8 cellular contexts compared by ENCODE assay signal in genomic region chr17:7234100-7235012, GRCh38. TPM values are rescaled to one million over a fixed set of nuclear protein-coding genes. Genes with fewer than 3 reads are reported as not detected.
DNase-seq lines count a peak whose midpoint lies in the region; ATAC-seq and TF ChIP-seq lines count a peak whose summit lies in the region.

DVL2 (minus strand) TSS chr17:7234517; CDS start chr17:7234262, 255 bp downstream.

- peak; percentile 86 for DNase-seq in D341Med (ENCODE audit: low spot score)
- peak; percentile 92 for DNase-seq in Jurkat, Clone E6-1 (ENCODE audit: low read depth, low spot score)
- DNase-seq in Peyer's patch, result peak; percentile 96 to 98 (median 98)
- peak; percentile 93 for DNase-seq in activated T-cell treated with anti-CD3 and anti-CD28 coated beads, Interleukin-2, amount 50 U/mL, for 4 hours
- peak; percentile 97 for DNase-seq in erythroblast (lab: John Stamatoyannopoulos, UW)
- peak; percentile 96 for DNase-seq in stimulated activated CD8-positive, alpha-beta memory T cell treated with anti-CD3 and anti-CD28 coated beads, Interleukin-4, amount 100 ng/mL, for 48 hours

- peak within 1 kb of the TSS; percentile 74 to 96 (median 90) for H3K27ac ChIP-seq in Peyer's patch

- peak within 1 kb of the TSS; percentile 74 for H3K4me3 ChIP-seq in Jurkat, Clone E6-1 (ENCODE audit: low read length)
- H3K4me3 ChIP-seq in Peyer's patch (peak within 1 kb of the TSS; percentile 76 to 91 (median 90)), mucosa of stomach (ENCODE audit: low read length) (peak within 1 kb of the TSS; percentile 92)

- H3K4me1 ChIP-seq in Peyer's patch, result peaks cover 0 to 41% (median 11%) of the 10 kb centered on the region in 4 donors
- peaks cover 28% of the 10 kb centered on the region for H3K4me1 ChIP-seq in mucosa of stomach (ENCODE audit: control insufficient read depth, insufficient read depth, low read length)

- peak in 1 of 6 experiments; percentile 18 for TF ChIP-seq CTCF in Peyer's patch (IDR thresholded peaks at IDR 0.05)

- H3K9me3 ChIP-seq in Peyer's patch (no peaks in the 10 kb centered on the region), mucosa of stomach (ENCODE audit: control insufficient read depth, low read length) (no peaks in the 10 kb centered on the region)

- no peaks in the 10 kb centered on the region for H3K27me3 Mint-ChIP-seq in activated T-cell treated with anti-CD3 and anti-CD28 coated beads, Interleukin-2, amount 50 U/mL, for 4 hours (ENCODE audit: low read depth)

- TF ChIP-seq POLR2A in Peyer's patch (IDR thresholded peaks at IDR 0.05), result peak; percentile 73 to 77
- TF ChIP-seq POLR2A in erythroblast (IDR thresholded peaks at IDR 0.05; ENCODE audit: low read length), result peak; percentile 92

- H3K4me3 Mint-ChIP-seq in activated T-cell treated with anti-CD3 and anti-CD28 coated beads, Interleukin-2, amount 50 U/mL, for 4 hours, result peak within 1 kb of the TSS; percentile 91

- H3K9me3 Mint-ChIP-seq in activated T-cell treated with anti-CD3 and anti-CD28 coated beads, Interleukin-2, amount 50 U/mL, for 4 hours, result no peaks in the 10 kb centered on the region

- H3K4me1 Mint-ChIP-seq in activated T-cell treated with anti-CD3 and anti-CD28 coated beads, Interleukin-2, amount 50 U/mL, for 4 hours (ENCODE audit: low read depth), result peaks cover 49% of the 10 kb centered on the region

- ATAC-seq in GM21528 (IDR thresholded peaks at IDR 0.05; ENCODE audit: low FRiP score, unreplicated experiment), result peak; percentile 53
- peak; percentile 47 to 54 for ATAC-seq in activated T-cell treated with anti-CD3 and anti-CD28 coated beads, Interleukin-2, amount 50 U/mL, for 4 hours

- H3K36me3 Mint-ChIP-seq in activated T-cell treated with anti-CD3 and anti-CD28 coated beads, Interleukin-2, amount 50 U/mL, for 4 hours (ENCODE audit: insufficient read depth), result peaks cover 20% of the 10 kb centered on the region

- H3K27me3 ChIP-seq in Peyer's patch, result no peaks in the 10 kb centered on the region
- no peaks in the 10 kb centered on the region for H3K27me3 ChIP-seq in mucosa of stomach (ENCODE audit: control insufficient read depth, insufficient read depth, low read length)

- H3K36me3 ChIP-seq in Peyer's patch (peaks cover 0 to 34% (median 0%) of the 10 kb centered on the region in 3 donors), mucosa of stomach (ENCODE audit: control insufficient read depth, insufficient read depth, low read length) (peaks cover 5% of the 10 kb centered on the region)

- peak within 1 kb of the TSS; percentile 80 for H3K9ac ChIP-seq in mucosa of stomach (ENCODE audit: low read length)

RNA-seq across cellular contexts. Expression of gene DVL2, which starts in this region (rescaled TPM):
- polyA plus RNA-seq in Jurkat, Clone E6-1 (2012; ENCODE audit: insufficient read depth, insufficient read length), result 61.9 TPM
- total RNA-seq in Peyer's patch, result 10 to 100 TPM; 42.1 to 61.9 (median 50.1) TPM
- 10 to 100 TPM; 62.9 to 65.3 (median 63.2) TPM for total RNA-seq in activated T-cell treated with anti-CD3 and anti-CD28 coated beads, Interleukin-2, amount 50 U/mL, for 4 hours

Comparison
In these comparisons a context has a peak if more than half of its experiments do, and no peak if none do; other contexts are left out.
1. Peak in every context shown above with its lines: DNase-seq, ATAC-seq, H3K4me3 ChIP-seq and H3K27ac ChIP-seq.